8 cellular contexts compared by ENCODE assay signal in genomic region chr14:24035791-24036179, GRCh38. TPM values are rescaled to one million over a fixed set of nuclear protein-coding genes. Genes with fewer than 3 reads are reported as not detected.
DNase-seq lines count a peak whose midpoint lies in the region; ATAC-seq and TF ChIP-seq lines count a peak whose summit lies in the region.
"Not testable (repeated sequence)": the region's sequence is repeated elsewhere in the genome, so short reads cannot be mapped to it uniquely, and the experiment has no call there.

No MANE protein-coding gene starts in this region.

- H3K4me1 Mint-ChIP-seq in activated CD4-positive, alpha-beta T cell treated with anti-CD3 and anti-CD28 coated beads, Interleukin-2, amount 10 ng/mL, durations not matched to agents 24 days and 14 days: peaks cover 13% of the 10 kb centered on the region

- H3K4me1 ChIP-seq in DND-41 (ENCODE audit: insufficient read depth, low read length): peaks cover 27% of the 10 kb centered on the region
- H3K4me1 ChIP-seq in iPS-15b (ENCODE audit: control insufficient read depth, insufficient read depth, low read length); neuron (ENCODE audit: insufficient read depth, low read length); thymus (ENCODE audit: control insufficient read depth, insufficient read depth, low read length): not testable (repeated sequence)

- H3K9me3 Mint-ChIP-seq in activated CD4-positive, alpha-beta T cell treated with anti-CD3 and anti-CD28 coated beads, Interleukin-2, amount 10 ng/mL, durations not matched to agents 24 days and 14 days: peaks cover 12% of the 10 kb centered on the region

- not testable (repeated sequence) for TF ChIP-seq CTCF in DND-41 (IDR thresholded peaks at IDR 0.05; ENCODE audit: borderline replicate concordance, extremely low read depth, low read length, poor library complexity, severe bottlenecking); HFF-Myc (IDR thresholded peaks at IDR 0.05; ENCODE audit: low read depth, low read length, missing control alignments); choroid plexus epithelial cell (conservative IDR thresholded peaks at IDR 0.05; ENCODE audit: low read depth, low read length)

- H3K79me2 ChIP-seq in DND-41 (ENCODE audit: insufficient read depth, low read length): not testable (repeated sequence)

- peak overlapping the region; percentile 75 for H3K9ac ChIP-seq in DND-41 (ENCODE audit: low read depth, low read length)
- H3K9ac ChIP-seq in iPS-15b (ENCODE audit: low read depth, low read length): not testable (repeated sequence)

- H3K27me3 ChIP-seq in DND-41 (ENCODE audit: insufficient read depth, low read length, poor library complexity); iPS-15b (ENCODE audit: control insufficient read depth, insufficient read depth, low read length); neuron (ENCODE audit: insufficient read depth, low read length); thymus (ENCODE audit: control insufficient read depth, insufficient read depth): not testable (repeated sequence)

- intact Hi-C loops in activated CD4-positive, alpha-beta T cell treated with anti-CD3 and anti-CD28 coated beads, Interleukin-2, amount 10 ng/mL, durations not matched to agents 24 days and 14 days (cut with micrococcal nuclease): loop anchor here (1.0 to 5.0 kb wide), 3 partner anchors 17 to 48 kb away; partner anchors contain the start of genes CARMIL3 and DHRS4L2

- peak overlapping the region; percentile 40 for H3K27ac Mint-ChIP-seq in activated CD4-positive, alpha-beta T cell treated with anti-CD3 and anti-CD28 coated beads, Interleukin-2, amount 10 ng/mL, durations not matched to agents 24 days and 14 days

- ATAC-seq in DND-41 (ENCODE audit: insufficient read depth, low read depth): not testable (repeated sequence)

- peak overlapping the region; percentile 80 for H3K4me2 ChIP-seq in DND-41 (ENCODE audit: insufficient read depth, low read length)

- H4K20me1 ChIP-seq in DND-41 (ENCODE audit: insufficient read depth, low read length): not testable (repeated sequence)

- not testable (repeated sequence) for DNase-seq in DND-41; HFF-Myc (ENCODE audit: extremely low read depth, low read depth); activated CD4-positive, alpha-beta T cell treated with anti-CD3 and anti-CD28 coated beads, Interleukin-2, amount 10 ng/mL, durations not matched to agents 24 days and 14 days; choroid plexus epithelial cell (ENCODE audit: low read depth)
- peak; percentile 27 for DNase-seq in NCI-H345 (lab: John Stamatoyannopoulos, UW)

- H3K4me3 Mint-ChIP-seq in activated CD4-positive, alpha-beta T cell treated with anti-CD3 and anti-CD28 coated beads, Interleukin-2, amount 10 ng/mL, durations not matched to agents 24 days and 14 days: peak overlapping the region; percentile 91

- H3K4me3 ChIP-seq in DND-41 (ENCODE audit: low read depth in 1 of 2, low read length in 2 of 2): peak overlapping the region in 1 of 2 experiments; percentile 74; a peak in 2 of 4 replicates
- H3K4me3 ChIP-seq in HFF-Myc (replicated peaks; ENCODE audit: low read depth, low read length): peak overlapping the region; percentile 48
- H3K4me3 ChIP-seq in choroid plexus epithelial cell (ENCODE audit: low read depth, low read length): peak overlapping the region; percentile 65
- peak overlapping the region; percentile 70 for H3K4me3 ChIP-seq in iPS-15b (ENCODE audit: low read depth, low read length)
- peak overlapping the region; percentile 50 for H3K4me3 ChIP-seq in neuron (ENCODE audit: low read length)
- H3K4me3 ChIP-seq in thymus (ENCODE audit: low read length): peak overlapping the region; percentile 57

- 59% methylated on average over 3 of the region's 3 CpGs for WGBS in thymus

- not testable (repeated sequence) for H3K36me3 Mint-ChIP-seq in activated CD4-positive, alpha-beta T cell treated with anti-CD3 and anti-CD28 coated beads, Interleukin-2, amount 10 ng/mL, durations not matched to agents 24 days and 14 days (ENCODE audit: low read depth)

- H2AFZ ChIP-seq in DND-41 (ENCODE audit: low read depth, low read length) (peak overlapping the region; percentile 79), neuron (ENCODE audit: low read depth, low read length) (peak overlapping the region; percentile 24)

- H3K27ac ChIP-seq in DND-41 (ENCODE audit: low read length) (peak overlapping the region; percentile 91), thymus (ENCODE audit: low read depth) (peak overlapping the region; percentile 83)

- not testable (repeated sequence) for H3K27me3 Mint-ChIP-seq in activated CD4-positive, alpha-beta T cell treated with anti-CD3 and anti-CD28 coated beads, Interleukin-2, amount 10 ng/mL, durations not matched to agents 24 days and 14 days

- H3K36me3 ChIP-seq in DND-41 (ENCODE audit: insufficient read depth, low read length); iPS-15b (ENCODE audit: control insufficient read depth, insufficient read depth, low read length); neuron (ENCODE audit: insufficient read depth, low read length); thymus (ENCODE audit: control insufficient read depth, insufficient read depth): not testable (repeated sequence)

- peaks cover 12% of the 10 kb centered on the region for H3K9me3 ChIP-seq in DND-41 (ENCODE audit: insufficient read depth, low read length, severe bottlenecking)
- not testable (repeated sequence) for H3K9me3 ChIP-seq in iPS-15b (ENCODE audit: control insufficient read depth, insufficient read depth, low read length); neuron (ENCODE audit: low read length); thymus (ENCODE audit: control insufficient read depth)

RNA-seq across cellular contexts. Expression of gene CARMIL3, which starts 16.0 kb away (rescaled TPM):
- 1.3 and 1.5 TPM in 2 replicates for total RNA-seq in activated CD4-positive, alpha-beta T cell treated with anti-CD3 and anti-CD28 coated beads, Interleukin-2, amount 10 ng/mL, durations not matched to agents 24 days and 14 days
- polyA plus RNA-seq in thymus: 0.89 TPM

RNA-seq across cellular contexts. Expression of gene CPNE6, which starts 35.6 kb away (rescaled TPM):
- total RNA-seq in activated CD4-positive, alpha-beta T cell treated with anti-CD3 and anti-CD28 coated beads, Interleukin-2, amount 10 ng/mL, durations not matched to agents 24 days and 14 days: not detected in 2 replicates
- 0.34 TPM for polyA plus RNA-seq in thymus

RNA-seq across cellular contexts. Expression of gene DHRS4L2, which starts 47.1 kb away (rescaled TPM):
- total RNA-seq in activated CD4-positive, alpha-beta T cell treated with anti-CD3 and anti-CD28 coated beads, Interleukin-2, amount 10 ng/mL, durations not matched to agents 24 days and 14 days: 22.1 and 22.5 TPM in 2 replicates
- polyA plus RNA-seq in thymus: 39.6 TPM

RNA-seq across cellular contexts. Expression of gene PCK2, which starts 58.3 kb away (rescaled TPM):
- total RNA-seq in activated CD4-positive, alpha-beta T cell treated with anti-CD3 and anti-CD28 coated beads, Interleukin-2, amount 10 ng/mL, durations not matched to agents 24 days and 14 days: 63.6 and 64.2 TPM in 2 replicates
- polyA plus RNA-seq in thymus: 11.6 TPM
